In genomic region chr19:51986309-51987291, GRCh38 we compare ENCODE assay signal across 8 cellular contexts. TPM values are rescaled to one million over a fixed set of nuclear protein-coding genes. Genes with fewer than 3 reads are reported as not detected.
A peak's percentile ranks its signal among the peaks of the same experiment; 100 is the strongest.
DNase-seq lines count a peak whose midpoint lies in the region; ATAC-seq and TF ChIP-seq lines count a peak whose summit lies in the region.

ZNF350 (minus strand) TSS chr19:51986840; CDS start chr19:51974360, 12,480 bp downstream.

- TF ChIP-seq CTCF in 22Rv1 (IDR thresholded peaks at IDR 0.05), result no peak

- DNase-seq in NCI-H510A treated with DMSO at 0.1 percent for 48 hours (lab: John Stamatoyannopoulos, UW) (peak; percentile 88), dermis blood vessel endothelial cell (peak; percentile 98), left lobe of liver (ENCODE audit: low spot score) (peak; percentile 97)
- DNase-seq in activated CD4-positive, alpha-beta T cell treated with anti-CD3 and anti-CD28 coated beads, Interleukin-2, amount 50 U/mL, for 24 hours (ENCODE audit: low read depth in 1 of 2, low spot score in 1 of 2), result peak; percentile 61 to 87
- DNase-seq in stimulated activated CD4-positive, alpha-beta T cell treated with anti-CD3 and anti-CD28 coated beads, Interleukin-2, amount 100 ng/mL, for 4 hours (ENCODE audit: low read depth), result peak; percentile 81

- H3K27ac ChIP-seq in 22Rv1, result peak within 1 kb of the TSS; percentile 59

- peak; percentile 73 for ATAC-seq in GM18519 (IDR thresholded peaks at IDR 0.05; ENCODE audit: low FRiP score, unreplicated experiment)
- ATAC-seq in HG03139 (IDR thresholded peaks at IDR 0.05; ENCODE audit: unreplicated experiment), result peak; percentile 88
- ATAC-seq in left lobe of liver, result peak; percentile 100

RNA-seq across cellular contexts. Expression of gene ZNF350, which starts in this region (rescaled TPM):
- total RNA-seq in dermis blood vessel endothelial cell (11.2 and 14.8 TPM in 2 replicates), left lobe of liver (2.7 TPM)

Comparison
In these comparisons a context has a peak if more than half of its experiments do, and no peak if none do; other contexts are left out.
1. Peak in every context shown above with its lines: DNase-seq, ATAC-seq and H3K27ac ChIP-seq.